10 cellular contexts compared by ENCODE assay signal in genomic region chr18:51074605-51075004, GRCh38. TPM values are rescaled to one million over a fixed set of nuclear protein-coding genes. Genes with fewer than 3 reads are reported as not detected.
DNase-seq lines count a peak whose midpoint lies in the region; ATAC-seq and TF ChIP-seq lines count a peak whose summit lies in the region.
"Had no signal": no experiment of that assay in that cellular context is flagged by ENCODE, and none has a peak within 500 bp of the region (broad histone marks: within the 10 kb centered on the region; RNA-seq: fewer than 3 reads in every experiment).

No MANE protein-coding gene starts in this region.

- H3K4me3 ChIP-seq in PC-9 = no peak overlapping the region

- no peak for TF ChIP-seq CTCF in endothelial cell (IDR thresholded peaks at IDR 0.05; ENCODE audit: unreplicated experiment)
- TF ChIP-seq CTCF in PC-9 (conservative IDR thresholded peaks at IDR 0.05) = no peak

- intact Hi-C loops in PC-9 (cut with micrococcal nuclease; ENCODE audit: unreplicated experiment) (no loop called here), posterior cingulate gyrus (cut with DNase I) (no loop called here)

- BruUV-seq in PC-9 (replicated peaks; lab: Mats Ljungman, UMichigan) = no TSS peak

- peak; percentile 10 for DNase-seq in Ammon's horn (ENCODE audit: low spot score)
- peak; percentile 56 for DNase-seq in RPMI8226
- DNase-seq in endothelial cell (ENCODE audit: low spot score) = no peak
- DNase-seq in PC-9 = no peak
- no peak for DNase-seq in posterior cingulate gyrus
- DNase-seq in NCI-H1105 (lab: John Stamatoyannopoulos, UW) = no peak
- DNase-seq: NCI-H1105 treated with DMSO at 0.1 percent for 48 hours had no signal

- CTCF ChIA-PET in PC-9 (lab: Charles Lee) = no interaction called here

- POLR2A ChIA-PET in PC-9 (lab: Charles Lee; ENCODE audit: unreplicated experiment) = no interaction called here

- no peak overlapping the region for H3K4me3 Mint-ChIP-seq in endothelial cell (ENCODE audit: unreplicated experiment)

- no peaks in the 10 kb centered on the region; the same call in none of the 2 replicates for H3K79me2 ChIP-seq in PC-9 (ENCODE audit: low read depth)

- no peaks in the 10 kb centered on the region for H3F3A ChIP-seq in PC-9 (ENCODE audit: insufficient read depth, low read depth)

- H3K27ac ChIP-seq in PC-9 = no peak overlapping the region

- no peaks in the 10 kb centered on the region for H3K9me2 ChIP-seq in PC-9 (ENCODE audit: insufficient read depth)

- H4K20me1 ChIP-seq in PC-9 (ENCODE audit: insufficient read depth) = peaks cover 18% of the 10 kb centered on the region

- no peak overlapping the region for H3K4me2 ChIP-seq in PC-9

- H3K27ac Mint-ChIP-seq in endothelial cell (ENCODE audit: unreplicated experiment) = no peak overlapping the region

- H3K36me3 Mint-ChIP-seq in endothelial cell (ENCODE audit: low read depth, unreplicated experiment) = peaks cover 7% of the 10 kb centered on the region

- H3K27me3 ChIP-seq in PC-9 (ENCODE audit: insufficient read depth, low read depth) = no peaks in the 10 kb centered on the region

- H2AFZ ChIP-seq in PC-9 = no peak overlapping the region

- no peaks in the 10 kb centered on the region for H3K9me3 Mint-ChIP-seq in endothelial cell (ENCODE audit: unreplicated experiment)
- H3K9me3 Mint-ChIP-seq: activated naive CD4-positive, alpha-beta T cell treated with anti-CD3 and anti-CD28 coated beads, Interleukin-2, amount 50 U/mL, for 72 hours had no signal

- no peaks in the 10 kb centered on the region for H3K4me1 ChIP-seq in PC-9 (replicated peaks; ENCODE audit: insufficient read depth)

- no peaks in the 10 kb centered on the region for H3K4me1 Mint-ChIP-seq in endothelial cell (ENCODE audit: unreplicated experiment)

- ATAC-seq in GM19043 (IDR thresholded peaks at IDR 0.05; ENCODE audit: low read depth, unreplicated experiment) (peak; percentile 62), HG03025 (IDR thresholded peaks at IDR 0.05; ENCODE audit: low FRiP score, unreplicated experiment) (peak; percentile 82)

- H3K36me3 ChIP-seq in PC-9 (ENCODE audit: low read depth) = peaks cover 36% of the 10 kb centered on the region

- no peaks in the 10 kb centered on the region for H3K27me3 Mint-ChIP-seq in endothelial cell (ENCODE audit: unreplicated experiment)

- no peaks in the 10 kb centered on the region for H3K9me3 ChIP-seq in PC-9 (ENCODE audit: insufficient read depth, low read depth)

RNA-seq across cellular contexts. Expression of gene SMAD4, which starts 44.6 kb away (rescaled TPM):
- total RNA-seq in endothelial cell (ENCODE audit: unreplicated experiment) (87.2 TPM), PC-9 (2021) (51.2 and 60.7 TPM in 2 replicates)

Comparison
In these comparisons a context has a peak if more than half of its experiments do, and no peak if none do; other contexts are left out.
1. DNase-seq: peak in Ammon's horn (single experiment) and RPMI8226 (single experiment); none in endothelial cell (single experiment), PC-9 (0 of 2), posterior cingulate gyrus (0 of 10) and NCI-H1105 (single experiment).